ENCODE assay signal across 19 cellular contexts in the genomic region with DNA sequence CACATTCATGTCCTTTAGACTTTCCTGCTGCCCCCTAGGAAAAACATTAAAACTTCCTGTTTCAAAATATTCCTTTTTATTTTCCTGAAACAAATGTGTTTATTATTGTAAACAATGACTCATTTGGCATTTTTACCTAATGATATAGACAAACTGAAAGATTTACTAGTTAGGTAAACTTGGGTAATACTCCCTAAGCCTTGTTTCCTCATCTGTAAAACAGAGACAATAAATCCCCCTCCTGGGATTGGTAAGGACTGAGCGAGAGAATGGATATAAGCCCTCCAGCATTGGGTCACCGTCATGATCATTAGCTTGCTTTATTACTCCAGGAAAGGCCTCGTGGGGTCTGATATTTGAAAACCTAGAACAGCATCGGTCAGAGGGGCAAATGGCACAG. TPM values are rescaled to one million over a fixed set of nuclear protein-coding genes. Genes with fewer than 3 reads are reported as not detected.
A peak's percentile ranks its signal among the peaks of the same experiment; 100 is the strongest.
DNase-seq lines count a peak whose midpoint lies in the region; ATAC-seq and TF ChIP-seq lines count a peak whose summit lies in the region.
"Had no signal": no experiment of that assay in that cellular context is flagged by ENCODE, and none has a peak within 500 bp of the region (broad histone marks: within the 10 kb centered on the region; RNA-seq: fewer than 3 reads in every experiment).

No MANE protein-coding gene starts in this region.

- no TSS peak for BruUV-seq in Calu3 (replicated peaks; lab: Mats Ljungman, UMichigan)

- intact Hi-C loops in Calu3 (cut with micrococcal nuclease; ENCODE audit: unreplicated experiment) (loop anchor here (5.0 kb wide), 1 partner anchor 49 kb away; no protein-coding TSS in a partner anchor), prostate gland (cut with DNase I) (no loop called here), right lobe of liver (cut with DNase I) (no loop called here)

- H3K36me3 ChIP-seq in prostate gland (no peaks in the 10 kb centered on the region), right lobe of liver (no peaks in the 10 kb centered on the region)
- H3K36me3 ChIP-seq: BLaER1 treated with 17β-estradiol and CSF1 and Interleukin-3, amounts not matched to agents 10 nM and 100 nM had no signal

- no peaks in the 10 kb centered on the region for H3K9me3 Mint-ChIP-seq in Calu3 (ENCODE audit: low read depth, unreplicated experiment)
- H3K9me3 Mint-ChIP-seq in effector memory CD8-positive, alpha-beta T cell: no peaks in the 10 kb centered on the region
- H3K9me3 Mint-ChIP-seq: CD8-positive, alpha-beta memory T cell had no signal

- CTCF ChIA-PET in Calu3 (lab: Charles Lee): interaction anchor here (0.5 to 1.4 kb wide), 3 partner anchors 51 to 919 kb away, joined by 3 to 6 read pairs (median 4); no protein-coding TSS in a partner anchor

- no peak overlapping the region for H3K4me3 Mint-ChIP-seq in Calu3 (ENCODE audit: low read depth, unreplicated experiment)
- H3K4me3 Mint-ChIP-seq in effector memory CD8-positive, alpha-beta T cell: no peak overlapping the region
- H3K4me3 Mint-ChIP-seq: CD8-positive, alpha-beta memory T cell had no signal

- WGBS in prostate gland: 59% methylated on average over 4 of the region's 4 CpGs
- 88% methylated on average over 4 of the region's 4 CpGs for WGBS in right lobe of liver (ENCODE audit: insufficient coverage, low coverage, low lambda C conversion rate, missing lambda C conversion rate)

- peak overlapping the region; percentile 22 to 48 for H3K27ac ChIP-seq in prostate gland
- no peak overlapping the region for H3K27ac ChIP-seq in right lobe of liver
- H3K27ac ChIP-seq: BLaER1 treated with 17β-estradiol and CSF1 and Interleukin-3, amounts not matched to agents 10 nM and 100 nM; SK-N-MC had no signal

- H3K27ac Mint-ChIP-seq in Calu3 (ENCODE audit: unreplicated experiment): peak overlapping the region; percentile 100
- H3K27ac Mint-ChIP-seq in effector memory CD8-positive, alpha-beta T cell: no peak overlapping the region
- H3K27ac Mint-ChIP-seq: CD8-positive, alpha-beta memory T cell had no signal

- DNase-seq in Calu3 (no peak), LNCaP clone FGC (ENCODE audit: low read depth) (peak; percentile 66), amniotic epithelial cell (ENCODE audit: low read depth) (peak; percentile 15), prostate gland (ENCODE audit: low spot score) (no peak), right lobe of liver (no peak)
- no peak for DNase-seq in effector memory CD8-positive, alpha-beta T cell
- DNase-seq: CD8-positive, alpha-beta memory T cell; EL; NCI-H1092; NCI-H1436; NCI-H187 treated with DMSO at 0.1 percent for 48 hours; NCI-H748 treated with DMSO at 0.1 percent for 48 hours; SHP77 treated with DMSO at 0.1 percent for 48 hours; T-helper 2 cell had no signal

- ATAC-seq in effector memory CD8-positive, alpha-beta T cell (replicated peaks): no peak
- ATAC-seq in right lobe of liver: no peak
- ATAC-seq in HG03432 (IDR thresholded peaks at IDR 0.05; ENCODE audit: unreplicated experiment): no peak
- ATAC-seq: K562 had no signal

- no peak for TF ChIP-seq POLR2A in prostate gland (IDR thresholded peaks at IDR 0.05)
- TF ChIP-seq POLR2A in right lobe of liver (IDR thresholded peaks at IDR 0.05): no peak

- H3K4me1 Mint-ChIP-seq in Calu3 (ENCODE audit: low read depth, unreplicated experiment): peaks cover 50% of the 10 kb centered on the region
- H3K4me1 Mint-ChIP-seq in effector memory CD8-positive, alpha-beta T cell (ENCODE audit: low read depth in 2 of 2): no peaks in the 10 kb centered on the region
- H3K4me1 Mint-ChIP-seq: CD8-positive, alpha-beta memory T cell had no signal

- TF ChIP-seq CTCF in Calu3 (IDR thresholded peaks at IDR 0.05; ENCODE audit: unreplicated experiment): no peak
- TF ChIP-seq CTCF in LNCaP clone FGC (IDR thresholded peaks at IDR 0.05; ENCODE audit: control insufficient read depth, extremely low read depth, insufficient read depth): no peak
- TF ChIP-seq CTCF in prostate gland (IDR thresholded peaks at IDR 0.05): no peak
- TF ChIP-seq CTCF in right lobe of liver (IDR thresholded peaks at IDR 0.05): no peak

- H3K4me3 ChIP-seq in LNCaP clone FGC (ENCODE audit: low read depth, low read length) (no peak overlapping the region), prostate gland (no peak overlapping the region), right lobe of liver (no peak overlapping the region)
- H3K4me3 ChIP-seq: BLaER1 treated with 17β-estradiol and CSF1 and Interleukin-3, amounts not matched to agents 10 nM and 100 nM; K562; SK-N-MC had no signal

- H3K9me3 ChIP-seq in prostate gland (no peaks in the 10 kb centered on the region), right lobe of liver (no peaks in the 10 kb centered on the region)
- H3K9me3 ChIP-seq: BLaER1 treated with 17β-estradiol and CSF1 and Interleukin-3, amounts not matched to agents 10 nM and 100 nM had no signal

- H3K27me3 ChIP-seq in prostate gland (replicated peaks; ENCODE audit: insufficient read depth): no peaks in the 10 kb centered on the region
- H3K27me3 ChIP-seq in right lobe of liver: no peaks in the 10 kb centered on the region
- H3K27me3 ChIP-seq: BLaER1 treated with 17β-estradiol and CSF1 and Interleukin-3, amounts not matched to agents 10 nM and 100 nM had no signal

- H3K4me1 ChIP-seq in prostate gland (replicated peaks): peaks cover 6% of the 10 kb centered on the region
- peaks cover 0 to 8% (median 0%) of the 10 kb centered on the region in 4 donors for H3K4me1 ChIP-seq in right lobe of liver
- H3K4me1 ChIP-seq: BLaER1 treated with 17β-estradiol and CSF1 and Interleukin-3, amounts not matched to agents 10 nM and 100 nM had no signal

- peaks cover 10% of the 10 kb centered on the region for H3K36me3 Mint-ChIP-seq in Calu3 (ENCODE audit: insufficient read depth, unreplicated experiment)
- no peaks in the 10 kb centered on the region for H3K36me3 Mint-ChIP-seq in effector memory CD8-positive, alpha-beta T cell (ENCODE audit: insufficient read depth)

- H3K27me3 Mint-ChIP-seq in Calu3 (ENCODE audit: unreplicated experiment): no peaks in the 10 kb centered on the region
- peaks cover 12 to 15% of the 10 kb centered on the region in 2 donors for H3K27me3 Mint-ChIP-seq in effector memory CD8-positive, alpha-beta T cell

RNA-seq across cellular contexts. Expression of a gene that starts 59.8 kb away (rescaled TPM):
- 13.2 and 14.0 TPM in 2 replicates for total RNA-seq in Calu3 (2022)
- total RNA-seq in prostate gland: 100 to 1,000 TPM in 1 of 2 donors, 10 to 100 TPM in 1; 81.6 to 131 TPM
- under 1 TPM in 1 of 6 experiments, not detected in 5; 0.31 TPM for total RNA-seq in right lobe of liver
- total RNA-seq: LHCN-M2 had no signal

Comparison
In these comparisons a context has a peak if more than half of its experiments do, and no peak if none do; other contexts are left out.
1. DNase-seq: peak in LNCaP clone FGC (single experiment) and amniotic epithelial cell (single experiment); none in Calu3 (single experiment), prostate gland (single experiment), effector memory CD8-positive, alpha-beta T cell (0 of 3) and right lobe of liver (0 of 3).
2. H3K27ac ChIP-seq: peak in prostate gland (2 of 2); none in right lobe of liver (0 of 3).
3. RNA of a gene that starts 59.8 kb away (total RNA-seq): 81.6 to 131 TPM in prostate gland and 13.2 to 14.0 TPM in Calu3; 0.31 TPM in right lobe of liver; every median in the first group is over 10 times any median in the second.